In genomic region chr5:138178516-138179276, GRCh38 we compare ENCODE assay signal across 8 cellular contexts. TPM values are rescaled to one million over a fixed set of nuclear protein-coding genes. Genes with fewer than 3 reads are reported as not detected.
DNase-seq lines count a peak whose midpoint lies in the region; ATAC-seq and TF ChIP-seq lines count a peak whose summit lies in the region.

A gene with protein sequence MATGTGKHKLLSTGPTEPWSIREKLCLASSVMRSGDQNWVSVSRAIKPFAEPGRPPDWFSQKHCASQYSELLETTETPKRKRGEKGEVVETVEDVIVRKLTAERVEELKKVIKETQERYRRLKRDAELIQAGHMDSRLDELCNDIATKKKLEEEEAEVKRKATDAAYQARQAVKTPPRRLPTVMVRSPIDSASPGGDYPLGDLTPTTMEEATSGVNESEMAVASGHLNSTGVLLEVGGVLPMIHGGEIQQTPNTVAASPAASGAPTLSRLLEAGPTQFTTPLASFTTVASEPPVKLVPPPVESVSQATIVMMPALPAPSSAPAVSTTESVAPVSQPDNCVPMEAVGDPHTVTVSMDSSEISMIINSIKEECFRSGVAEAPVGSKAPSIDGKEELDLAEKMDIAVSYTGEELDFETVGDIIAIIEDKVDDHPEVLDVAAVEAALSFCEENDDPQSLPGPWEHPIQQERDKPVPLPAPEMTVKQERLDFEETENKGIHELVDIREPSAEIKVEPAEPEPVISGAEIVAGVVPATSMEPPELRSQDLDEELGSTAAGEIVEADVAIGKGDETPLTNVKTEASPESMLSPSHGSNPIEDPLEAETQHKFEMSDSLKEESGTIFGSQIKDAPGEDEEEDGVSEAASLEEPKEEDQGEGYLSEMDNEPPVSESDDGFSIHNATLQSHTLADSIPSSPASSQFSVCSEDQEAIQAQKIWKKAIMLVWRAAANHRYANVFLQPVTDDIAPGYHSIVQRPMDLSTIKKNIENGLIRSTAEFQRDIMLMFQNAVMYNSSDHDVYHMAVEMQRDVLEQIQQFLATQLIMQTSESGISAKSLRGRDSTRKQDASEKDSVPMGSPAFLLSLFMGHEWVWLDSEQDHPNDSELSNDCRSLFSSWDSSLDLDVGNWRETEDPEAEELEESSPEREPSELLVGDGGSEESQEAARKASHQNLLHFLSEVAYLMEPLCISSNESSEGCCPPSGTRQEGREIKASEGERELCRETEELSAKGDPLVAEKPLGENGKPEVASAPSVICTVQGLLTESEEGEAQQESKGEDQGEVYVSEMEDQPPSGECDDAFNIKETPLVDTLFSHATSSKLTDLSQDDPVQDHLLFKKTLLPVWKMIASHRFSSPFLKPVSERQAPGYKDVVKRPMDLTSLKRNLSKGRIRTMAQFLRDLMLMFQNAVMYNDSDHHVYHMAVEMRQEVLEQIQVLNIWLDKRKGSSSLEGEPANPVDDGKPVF (minus strand): TSS chr5:138178630. CDS start chr5:138178614, 16 bp downstream.
KIF20A (plus strand) TSS chr5:138179112; CDS start chr5:138179681, 569 bp downstream.

- peak within 1 kb of the TSS in 1 of 3 donors; percentile 12 for H3K27ac Mint-ChIP-seq in IgD-negative memory B cell

- peaks cover 0 to 10% (median 8%) of the 10 kb centered on the region in 3 donors for H3K4me1 Mint-ChIP-seq in IgD-negative memory B cell

- H3K27me3 Mint-ChIP-seq in IgD-negative memory B cell = no peaks in the 10 kb centered on the region

- peak within 1 kb of the TSS in 3 of 4 donors; percentile 38 to 64 (median 54) for H3K4me3 Mint-ChIP-seq in IgD-negative memory B cell

- peak; percentile 84 for DNase-seq in DMS153 treated with DMSO at 0.1 percent for 48 hours (lab: John Stamatoyannopoulos, UW; ENCODE audit: unreplicated experiment)
- DNase-seq in OCI-M1 (lab: John Stamatoyannopoulos, UW) = peak; percentile 98
- DNase-seq in activated T-cell treated with anti-CD3 and anti-CD28 coated beads for 1 hour (ENCODE audit: low read depth) = peak; percentile 84
- DNase-seq in epithelial cell of proximal tubule (ENCODE audit: low read depth) = peak; percentile 89
- DNase-seq in mucosa of descending colon = peak; percentile 92 to 99 (median 96)
- peak; percentile 84 for DNase-seq in stimulated activated CD8-positive, alpha-beta memory T cell treated with anti-CD3 and anti-CD28 coated beads, Interleukin-4, amount 100 ng/mL, for 24 hours (ENCODE audit: low read depth)

- H3K9me3 ChIP-seq in mucosa of descending colon = no peaks in the 10 kb centered on the region

- TF ChIP-seq CTCF in epithelial cell of proximal tubule (conservative IDR thresholded peaks at IDR 0.05; ENCODE audit: low read depth, low read length) (no peak), mucosa of descending colon (IDR thresholded peaks at IDR 0.05) (no peak)

- peaks cover 19% of the 10 kb centered on the region for H3K4me1 ChIP-seq in mucosa of descending colon (ENCODE audit: low read depth)

- H3K4me3 ChIP-seq in epithelial cell of proximal tubule (ENCODE audit: low read depth, low read length) (peak within 1 kb of the TSS; percentile 87), mucosa of descending colon (peak within 1 kb of the TSS; percentile 88)

- intact Hi-C loops in mucosa of descending colon (cut with DNase I, micrococcal nuclease) = no loop called here

- no peaks in the 10 kb centered on the region for H3K36me3 ChIP-seq in mucosa of descending colon (ENCODE audit: low read depth)

- no peaks in the 10 kb centered on the region for H3K9me3 Mint-ChIP-seq in IgD-negative memory B cell

- ATAC-seq in GM21576 (IDR thresholded peaks at IDR 0.05; ENCODE audit: unreplicated experiment) (peak; percentile 82), mucosa of descending colon (peak; percentile 96)

- no peaks in the 10 kb centered on the region for H3K36me3 Mint-ChIP-seq in IgD-negative memory B cell

RNA-seq across cellular contexts. Expression of the first gene that starts in this region (rescaled TPM):
- polyA plus RNA-seq in IgD-negative memory B cell = 27.3 TPM
- total RNA-seq in epithelial cell of proximal tubule (27.9 and 38.2 TPM in 2 replicates), mucosa of descending colon (10 to 100 TPM; 42.6 to 58.5 (median 57.3) TPM)

RNA-seq across cellular contexts. Expression of gene KIF20A, which starts in this region (rescaled TPM):
- polyA plus RNA-seq in IgD-negative memory B cell = not detected
- total RNA-seq in epithelial cell of proximal tubule (49.6 and 82.9 TPM in 2 replicates), mucosa of descending colon (10 to 100 TPM in 1 of 3 donors, 1 to 10 TPM in 2; 1.4 to 12.9 (median 2.8) TPM)

Comparison
In these comparisons a context has a peak if more than half of its experiments do, and no peak if none do; other contexts are left out.
1. Peak in every context shown above with its lines: DNase-seq, ATAC-seq and H3K4me3 ChIP-seq.